In the genomic region with DNA sequence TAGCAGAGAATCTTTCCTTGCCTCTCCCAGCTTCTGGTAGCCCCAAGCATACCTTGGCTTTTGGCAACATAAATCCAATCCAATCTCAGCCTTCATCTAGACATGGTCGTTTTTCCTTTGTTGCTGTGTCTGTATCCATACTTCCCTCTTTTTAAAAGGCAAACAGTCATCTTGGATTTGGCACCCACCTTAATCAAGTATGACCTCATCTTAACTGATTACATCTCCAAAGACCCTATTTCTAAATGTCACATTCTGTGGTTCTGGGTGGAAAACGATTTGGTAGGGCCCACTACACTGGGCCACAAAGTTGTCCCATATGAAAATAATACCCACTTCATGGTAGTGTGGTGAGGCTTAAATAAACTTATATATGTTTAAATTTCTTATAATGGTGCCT, we compare ENCODE assay signal across 9 cellular contexts. TPM values are rescaled to one million over a fixed set of nuclear protein-coding genes. Genes with fewer than 3 reads are reported as not detected.
A peak's percentile ranks its signal among the peaks of the same experiment; 100 is the strongest.
DNase-seq lines count a peak whose midpoint lies in the region; ATAC-seq and TF ChIP-seq lines count a peak whose summit lies in the region.
"Had no signal": no experiment of that assay in that cellular context is flagged by ENCODE, and none has a peak within 500 bp of the region (broad histone marks: within the 10 kb centered on the region; RNA-seq: fewer than 3 reads in every experiment).

No MANE protein-coding gene starts in this region.

- H3K27ac ChIP-seq in A673 (ENCODE audit: low read depth, low read length, poor library complexity, severe bottlenecking): peak overlapping the region; percentile 88
- peak overlapping the region in 1 of 2 donors; percentile 93 for H3K27ac ChIP-seq in breast epithelium

- DNase-seq in A673 (ENCODE audit: low spot score) (no peak), HT-29 (ENCODE audit: low spot score) (peak; percentile 33), breast epithelium (ENCODE audit: low spot score in 2 of 2) (no peak), NOMO-1 (lab: John Stamatoyannopoulos, UW; ENCODE audit: unreplicated experiment in 2 of 2) (no peak), NCI-H82 (lab: John Stamatoyannopoulos, UW) (no peak)
- DNase-seq in central memory CD4-positive, alpha-beta T cell: no peak
- DNase-seq: activated CD8-positive, alpha-beta memory T cell treated with anti-CD3 and anti-CD28 coated beads for 24 hours had no signal

- CTCF ChIA-PET in A673 (lab: Charles Lee): no interaction called here

- peak overlapping the region; percentile 58 for H3K4me3 ChIP-seq in A673 (ENCODE audit: low read depth, low read length, poor library complexity, severe bottlenecking)
- peak overlapping the region; percentile 77 to 99 (median 92) for H3K4me3 ChIP-seq in breast epithelium
- peak overlapping the region; percentile 85 for H3K4me3 ChIP-seq in mucosa of stomach (ENCODE audit: low read length)

- TF ChIP-seq POLR2A in breast epithelium (IDR thresholded peaks at IDR 0.05): no peak

- H3K9ac ChIP-seq in mucosa of stomach (ENCODE audit: low read length): peak overlapping the region; percentile 82

- POLR2A ChIA-PET in A673 (lab: Charles Lee; ENCODE audit: low non-redundant PET): no interaction called here

- no peak for ATAC-seq in HG02973 (IDR thresholded peaks at IDR 0.05; ENCODE audit: unreplicated experiment)

- H3K4me1 ChIP-seq in A673 (ENCODE audit: insufficient read depth, low read length, poor library complexity, severe bottlenecking) (peaks cover 20% of the 10 kb centered on the region), breast epithelium (peaks cover 5 to 7% of the 10 kb centered on the region in 2 donors), mucosa of stomach (ENCODE audit: control insufficient read depth, insufficient read depth, low read length) (peaks cover 9% of the 10 kb centered on the region)

- no peaks in the 10 kb centered on the region for H3K27me3 ChIP-seq in A673 (replicated peaks; ENCODE audit: insufficient read depth, low read depth, low read length, poor library complexity)
- no peaks in the 10 kb centered on the region for H3K27me3 ChIP-seq in breast epithelium
- H3K27me3 ChIP-seq in mucosa of stomach (ENCODE audit: control insufficient read depth, insufficient read depth, low read length): no peaks in the 10 kb centered on the region

- intact Hi-C loops in A673 (cut with micrococcal nuclease; ENCODE audit: unreplicated experiment): loop anchor here (5.0 kb wide), 1 partner anchor 335 kb away; no protein-coding TSS in a partner anchor
- intact Hi-C loops in breast epithelium (cut with DNase I; ENCODE audit: low total_unique reads): no loop called here

- H3K36me3 ChIP-seq in A673 (ENCODE audit: insufficient read depth, low read length, poor library complexity, severe bottlenecking) (peaks cover 28% of the 10 kb centered on the region), breast epithelium (no peaks in the 10 kb centered on the region), mucosa of stomach (ENCODE audit: control insufficient read depth, insufficient read depth, low read length) (peaks cover 5% of the 10 kb centered on the region)

- BruUV-seq in A673 (replicated peaks; lab: Mats Ljungman, UMichigan): TSS peak; percentile 63

- no peaks in the 10 kb centered on the region for H3K9me3 ChIP-seq in A673 (ENCODE audit: low read depth, low read length, poor library complexity, severe bottlenecking)
- H3K9me3 ChIP-seq in breast epithelium: no peaks in the 10 kb centered on the region
- no peaks in the 10 kb centered on the region for H3K9me3 ChIP-seq in mucosa of stomach (ENCODE audit: control insufficient read depth, low read length)

- TF ChIP-seq CTCF in A673 (conservative IDR thresholded peaks at IDR 0.05; ENCODE audit: low read depth, low read length): no peak
- no peak for TF ChIP-seq CTCF in breast epithelium (IDR thresholded peaks at IDR 0.05)

RNA-seq across cellular contexts. Expression of a gene that starts 0.9 kb away (rescaled TPM):
- 38.7 and 39.4 TPM in 2 replicates for total RNA-seq in A673 (2021)
- 21.7 and 22.1 TPM in 2 replicates for total RNA-seq in HT-29 (2014; rRNA removed; shearing (Covaris generic))
- total RNA-seq in breast epithelium: 10 to 100 TPM in 2 of 3 donors, 1 to 10 TPM in 1; 9.9 to 19.8 (median 15.1) TPM

RNA-seq across cellular contexts. Expression of a gene that starts 15.9 kb away (rescaled TPM):
- total RNA-seq in A673 (2021) (100 and 109 TPM in 2 replicates), breast epithelium (10 to 100 TPM; 29.4 to 38.7 (median 34.7) TPM)
- 56.3 and 60.7 TPM in 2 replicates for total RNA-seq in HT-29 (2014; rRNA removed; shearing (Covaris generic))

RNA-seq across cellular contexts. Expression of a gene that starts 19.7 kb away (rescaled TPM):
- total RNA-seq in A673 (2021) (not detected in 2 replicates), breast epithelium (not detected)
- total RNA-seq in HT-29 (2014; rRNA removed; shearing (Covaris generic)): not detected in 2 replicates

RNA-seq across cellular contexts. Expression of a gene that starts 51.2 kb away (rescaled TPM):
- total RNA-seq in A673 (2021) (not detected in 2 replicates), breast epithelium (under 1 TPM in 1 of 3 donors, not detected in 2; 0.33 TPM)
- total RNA-seq in HT-29 (2014; rRNA removed; shearing (Covaris generic)): not detected in 2 replicates

RNA-seq across cellular contexts. Expression of a gene that starts 57.8 kb away (rescaled TPM):
- total RNA-seq in A673 (2021): not detected in 2 replicates
- not detected in 2 replicates for total RNA-seq in HT-29 (2014; rRNA removed; shearing (Covaris generic))
- total RNA-seq in breast epithelium: not detected
